In genomic region chr1:26315874-26316850, GRCh38 we compare ENCODE assay signal across 17 cellular contexts. TPM values are rescaled to one million over a fixed set of nuclear protein-coding genes. Genes with fewer than 3 reads are reported as not detected.
DNase-seq lines count a peak whose midpoint lies in the region; ATAC-seq and TF ChIP-seq lines count a peak whose summit lies in the region.
"Had no signal": no experiment of that assay in that cellular context is flagged by ENCODE, and none has a peak within 500 bp of the region (broad histone marks: within the 10 kb centered on the region; RNA-seq: fewer than 3 reads in every experiment).

No MANE protein-coding gene starts in this region.

- TF ChIP-seq CTCF in endodermal cell (conservative IDR thresholded peaks at IDR 0.05): no peak

- no peak overlapping the region for H3K9ac ChIP-seq in endodermal cell (ENCODE audit: extremely low read depth, low read length, poor library complexity, severe bottlenecking)

- H3K9me3 Mint-ChIP-seq in activated naive CD4-positive, alpha-beta T cell treated with anti-CD3 and anti-CD28 coated beads, Interleukin-2, amount 50 U/mL, for 24 hours: no peaks in the 10 kb centered on the region
- no peaks in the 10 kb centered on the region for H3K9me3 Mint-ChIP-seq in activated naive CD4-positive, alpha-beta T cell treated with anti-CD3 and anti-CD28 coated beads, Interleukin-2, amount 50 U/mL, for 72 hours
- no peaks in the 10 kb centered on the region for H3K9me3 Mint-ChIP-seq in endodermal cell

- 80 to 92% methylated on average over 5 to 8 of the region's 8 CpGs for WGBS in endodermal cell (ENCODE audit: insufficient coverage in 1 of 2, insufficient read length in 1 of 2), 2 experiments

- peak overlapping the region; percentile 94 for H3K27ac Mint-ChIP-seq in activated naive CD4-positive, alpha-beta T cell treated with anti-CD3 and anti-CD28 coated beads, Interleukin-2, amount 50 U/mL, for 24 hours
- peak overlapping the region in 1 of 2 donors; percentile 61 for H3K27ac Mint-ChIP-seq in activated naive CD4-positive, alpha-beta T cell treated with anti-CD3 and anti-CD28 coated beads, Interleukin-2, amount 50 U/mL, for 72 hours
- H3K27ac Mint-ChIP-seq in endodermal cell: peak overlapping the region; percentile 52

- TF ChIP-seq POLR2A in Raji (IDR thresholded peaks at IDR 0.05; ENCODE audit: insufficient read depth, low read depth, low read length): peak; percentile 17; the same call in 1 of the 2 replicates

- H3K36me3 Mint-ChIP-seq in activated naive CD4-positive, alpha-beta T cell treated with anti-CD3 and anti-CD28 coated beads, Interleukin-2, amount 50 U/mL, for 24 hours: no peaks in the 10 kb centered on the region
- H3K36me3 Mint-ChIP-seq in activated naive CD4-positive, alpha-beta T cell treated with anti-CD3 and anti-CD28 coated beads, Interleukin-2, amount 50 U/mL, for 72 hours: peaks cover 22 to 23% of the 10 kb centered on the region in 2 donors
- H3K36me3 Mint-ChIP-seq in endodermal cell (ENCODE audit: low read depth): no peaks in the 10 kb centered on the region

- no peak for DNase-seq in activated naive CD4-positive, alpha-beta T cell treated with anti-CD3 and anti-CD28 coated beads, Interleukin-2, amount 50 U/mL, for 72 hours (ENCODE audit: low spot score in 2 of 2)
- DNase-seq in endodermal cell (no peak), UCSD-AML1 (lab: John Stamatoyannopoulos, UW; ENCODE audit: unreplicated experiment) (no peak)
- no peak for DNase-seq in activated CD4-positive, CD25-positive, alpha-beta regulatory T cell treated with anti-CD3 and anti-CD28 coated beads, Interleukin-2, amount 50 U/mL, for 72 hours
- DNase-seq: activated CD4-positive, alpha-beta T cell treated with anti-CD3 and anti-CD28 coated beads for 4 hours; dermis blood vessel endothelial cell; EL; KG1; NCI-H1930; NCI-H82; posterior cingulate gyrus; SJCRH30 had no signal

- no peaks in the 10 kb centered on the region for H3K9me3 ChIP-seq in endodermal cell (ENCODE audit: control insufficient read depth, low read length)
- H3K9me3 ChIP-seq: SJCRH30 had no signal

- H3K36me3 ChIP-seq in endodermal cell (ENCODE audit: control insufficient read depth, insufficient read depth, low read length): no peaks in the 10 kb centered on the region
- H3K36me3 ChIP-seq: SJCRH30 had no signal

- H3K4me1 ChIP-seq in endodermal cell (ENCODE audit: control insufficient read depth, insufficient read depth, low read length): no peaks in the 10 kb centered on the region
- H3K4me1 ChIP-seq: SJCRH30 had no signal

- no peak overlapping the region for H3K4me3 Mint-ChIP-seq in activated naive CD4-positive, alpha-beta T cell treated with anti-CD3 and anti-CD28 coated beads, Interleukin-2, amount 50 U/mL, for 24 hours
- H3K4me3 Mint-ChIP-seq in endodermal cell: no peak overlapping the region

- ATAC-seq in activated naive CD4-positive, alpha-beta T cell treated with anti-CD3 and anti-CD28 coated beads, Interleukin-2, amount 50 U/mL, for 72 hours: no peak
- ATAC-seq in GM18519 (IDR thresholded peaks at IDR 0.05; ENCODE audit: low FRiP score, unreplicated experiment): no peak
- ATAC-seq in GM18511 (IDR thresholded peaks at IDR 0.05; ENCODE audit: unreplicated experiment): no peak

- no peaks in the 10 kb centered on the region for H3K27me3 Mint-ChIP-seq in activated naive CD4-positive, alpha-beta T cell treated with anti-CD3 and anti-CD28 coated beads, Interleukin-2, amount 50 U/mL, for 24 hours
- peaks cover 8% of the 10 kb centered on the region for H3K27me3 Mint-ChIP-seq in endodermal cell (ENCODE audit: insufficient read depth)

- H3K27me3 ChIP-seq in endodermal cell (ENCODE audit: control insufficient read depth, insufficient read depth, low read length, poor library complexity, severe bottlenecking): no peaks in the 10 kb centered on the region

- no peak overlapping the region for H3K27ac ChIP-seq in endodermal cell (ENCODE audit: low read depth, low read length)
- H3K27ac ChIP-seq: SJCRH30 had no signal

- peaks cover 74% of the 10 kb centered on the region for H3K4me1 Mint-ChIP-seq in activated naive CD4-positive, alpha-beta T cell treated with anti-CD3 and anti-CD28 coated beads, Interleukin-2, amount 50 U/mL, for 24 hours
- peaks cover 15% of the 10 kb centered on the region for H3K4me1 Mint-ChIP-seq in endodermal cell

- no peak overlapping the region for H3K4me3 ChIP-seq in endodermal cell (ENCODE audit: low read length)
- H3K4me3 ChIP-seq: SJCRH30 had no signal

RNA-seq across cellular contexts. Expression of gene CD52, which starts 1.6 kb away (rescaled TPM):
- 100 to 1,000 TPM; 343 to 698 TPM for total RNA-seq in activated naive CD4-positive, alpha-beta T cell treated with anti-CD3 and anti-CD28 coated beads, Interleukin-2, amount 50 U/mL, for 72 hours
- 1 to 10 TPM; 3.7 to 4.4 TPM for total RNA-seq in endodermal cell
- polyA plus RNA-seq in endodermal cell (2013, experiment 1 of 2): 0.82 TPM
- polyA plus RNA-seq in endodermal cell (2013, experiment 2 of 2): not detected
- total RNA-seq: dermis blood vessel endothelial cell, lung microvascular endothelial cell, SJCRH30 had no signal

RNA-seq across cellular contexts. Expression of gene UBXN11, which starts 9.7 kb away (rescaled TPM):
- 10 to 100 TPM; 21.0 to 25.8 TPM for total RNA-seq in activated naive CD4-positive, alpha-beta T cell treated with anti-CD3 and anti-CD28 coated beads, Interleukin-2, amount 50 U/mL, for 72 hours
- total RNA-seq in endodermal cell: 10 to 100 TPM; 24.3 to 30.3 TPM
- 18.5 TPM for polyA plus RNA-seq in endodermal cell (2013, experiment 1 of 2)
- 19.1 TPM for polyA plus RNA-seq in endodermal cell (2013, experiment 2 of 2)

RNA-seq across cellular contexts. Expression of gene SH3BGRL3, which starts 36.3 kb away (rescaled TPM):
- total RNA-seq in activated naive CD4-positive, alpha-beta T cell treated with anti-CD3 and anti-CD28 coated beads, Interleukin-2, amount 50 U/mL, for 72 hours: 100 to 1,000 TPM; 261 to 364 TPM
- total RNA-seq in endodermal cell: 100 to 1,000 TPM; 119 to 132 TPM
- polyA plus RNA-seq in endodermal cell (2013, experiment 1 of 2): 187 TPM
- polyA plus RNA-seq in endodermal cell (2013, experiment 2 of 2): 194 TPM

RNA-seq across cellular contexts. Expression of gene CRYBG2, which starts 37.8 kb away (rescaled TPM):
- 1 to 10 TPM; 1.0 to 6.0 TPM for total RNA-seq in activated naive CD4-positive, alpha-beta T cell treated with anti-CD3 and anti-CD28 coated beads, Interleukin-2, amount 50 U/mL, for 72 hours
- total RNA-seq in endodermal cell: 10 to 100 TPM in 1 of 2 donors, 1 to 10 TPM in 1; 9.0 to 15.1 TPM
- 5.9 TPM for polyA plus RNA-seq in endodermal cell (2013, experiment 1 of 2)
- polyA plus RNA-seq in endodermal cell (2013, experiment 2 of 2): 4.4 TPM
- total RNA-seq: dermis blood vessel endothelial cell, lung microvascular endothelial cell, SJCRH30 had no signal

RNA-seq across cellular contexts. Expression of gene ZNF683, which starts 56.4 kb away (rescaled TPM):
- total RNA-seq in activated naive CD4-positive, alpha-beta T cell treated with anti-CD3 and anti-CD28 coated beads, Interleukin-2, amount 50 U/mL, for 72 hours: not detected
- not detected for total RNA-seq in endodermal cell
- polyA plus RNA-seq in endodermal cell (2013, experiment 1 of 2): not detected
- polyA plus RNA-seq in endodermal cell (2013, experiment 2 of 2): not detected
- total RNA-seq: dermis blood vessel endothelial cell, lung microvascular endothelial cell, SJCRH30 had no signal

Comparison
In these comparisons a context has a peak if more than half of its experiments do, and no peak if none do; other contexts are left out.
1. RNA of gene CD52, which starts 1.6 kb away (total RNA-seq): 343 to 698 TPM in activated naive CD4-positive, alpha-beta T cell treated with anti-CD3 and anti-CD28 coated beads, Interleukin-2, amount 50 U/mL, for 72 hours; 3.7 to 4.4 TPM in endodermal cell; every median in the first group is over 10 times any median in the second.